In the genomic region with DNA sequence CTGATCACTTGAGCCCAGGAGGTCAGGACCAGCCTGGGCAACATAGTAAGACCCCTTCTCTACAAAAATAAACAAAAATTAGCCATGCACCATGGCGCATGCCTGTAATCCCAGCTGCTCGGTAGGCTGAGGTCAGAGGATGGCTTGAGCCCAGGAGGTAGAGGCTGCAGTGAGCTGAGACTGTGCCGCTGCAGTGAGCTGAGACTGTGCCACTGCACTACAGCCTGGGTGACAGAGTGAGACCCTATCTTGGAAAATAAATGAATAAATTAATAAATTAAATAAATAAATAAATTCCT, we compare ENCODE assay signal across 27 cellular contexts. TPM values are rescaled to one million over a fixed set of nuclear protein-coding genes. Genes with fewer than 3 reads are reported as not detected.
A peak's percentile ranks its signal among the peaks of the same experiment; 100 is the strongest.
DNase-seq lines count a peak whose midpoint lies in the region; ATAC-seq, FAIRE-seq and TF ChIP-seq lines count a peak whose summit lies in the region.
"Had no signal": no experiment of that assay in that cellular context is flagged by ENCODE, and none has a peak within 500 bp of the region (broad histone marks: within the 10 kb centered on the region; RNA-seq: fewer than 3 reads in every experiment).

No MANE protein-coding gene starts in this region.

- H3K27me3 ChIP-seq in dorsolateral prefrontal cortex (no peaks in the 10 kb centered on the region), osteoblast (ENCODE audit: insufficient read depth, low read length) (no peaks in the 10 kb centered on the region)
- H3K27me3 ChIP-seq in effector memory CD4-positive, alpha-beta T cell (replicated peaks; ENCODE audit: control insufficient read depth, insufficient read depth, low read length, poor library complexity, severe bottlenecking), result no peaks in the 10 kb centered on the region
- H3K27me3 ChIP-seq: esophagus muscularis mucosa, upper lobe of left lung had no signal

- no peak overlapping the region for H3K4me2 ChIP-seq in osteoblast (ENCODE audit: insufficient read depth, low read length)

- H3K27ac ChIP-seq in dorsolateral prefrontal cortex, result peak overlapping the region in 38 of 59 donors; percentile 14 to 81 (median 58)
- H3K27ac ChIP-seq in osteoblast (ENCODE audit: low read depth, low read length), result no peak overlapping the region
- H3K27ac ChIP-seq in effector memory CD4-positive, alpha-beta T cell (ENCODE audit: insufficient read depth, low read length, poor library complexity, severe bottlenecking), result no peak overlapping the region
- H3K27ac ChIP-seq: 22Rv1, esophagus muscularis mucosa, upper lobe of left lung had no signal

- peak overlapping the region; percentile 54 for H2AFZ ChIP-seq in osteoblast (ENCODE audit: low read length)

- ATAC-seq in left colon, result no peak
- ATAC-seq: HCT116; stimulated activated naive CD8-positive, alpha-beta T cell treated with anti-CD3 and anti-CD28 coated beads, Interleukin-15, amount 100 ng/mL, for 72 hours had no signal

- peaks cover 10% of the 10 kb centered on the region for H3K36me3 ChIP-seq in osteoblast (ENCODE audit: insufficient read depth, low read length)
- no peaks in the 10 kb centered on the region for H3K36me3 ChIP-seq in effector memory CD4-positive, alpha-beta T cell (ENCODE audit: control insufficient read depth, insufficient read depth, low read length)

- peak; percentile 35 for DNase-seq in NCI-H82 (lab: John Stamatoyannopoulos, UW)
- no peak for DNase-seq in NCI-H82 treated with DMSO at 0.1 percent for 48 hours (lab: John Stamatoyannopoulos, UW; ENCODE audit: unreplicated experiment)
- DNase-seq in dorsolateral prefrontal cortex, result peak in 1 of 10 donors; percentile 28
- no peak for DNase-seq in osteoblast (ENCODE audit: insufficient read length, low spot score, missing footprints)
- DNase-seq in D721Med (ENCODE audit: insufficient read length, low spot score), result no peak
- no peak for DNase-seq in NCI-H1105 (lab: John Stamatoyannopoulos, UW)
- no peak for DNase-seq in left colon
- DNase-seq in effector memory CD4-positive, alpha-beta T cell, result no peak
- DNase-seq: activated B cell treated with CpG ODN at 0.5 μM for 24 hours; activated CD4-positive, alpha-beta T cell treated with anti-CD3 and anti-CD28 coated beads, Interleukin-2, amount 50 U/mL, for 4 hours; activated CD8-positive, alpha-beta memory T cell treated with anti-CD3 and anti-CD28 coated beads, Interleukin-2, amount 50 U/mL, for 4 hours; activated naive CD4-positive, alpha-beta T cell treated with anti-CD3 and anti-CD28 coated beads, Interleukin-2, amount 50 U/mL, for 16 hours; CD4-positive, alpha-beta T cell; effector CD4-positive, alpha-beta T cell; mesendoderm; NCI-H1105 treated with DMSO at 0.1 percent for 48 hours; NCI-H2029; NCI-H526; OCI-M1; stimulated activated naive CD8-positive, alpha-beta T cell treated with anti-CD3 and anti-CD28 coated beads, Interleukin-15, amount 100 ng/mL, for 72 hours; T-helper 2 cell; upper lobe of left lung had no signal

- no peaks in the 10 kb centered on the region for H3K9me3 ChIP-seq in osteoblast (ENCODE audit: low read depth, low read length)
- H3K9me3 ChIP-seq in effector memory CD4-positive, alpha-beta T cell (ENCODE audit: control insufficient read depth, low read length), result no peaks in the 10 kb centered on the region
- H3K9me3 ChIP-seq: esophagus muscularis mucosa, upper lobe of left lung had no signal

- intact Hi-C loops in dorsolateral prefrontal cortex (cut with DNase I), result no loop called here
- intact Hi-C loops in left colon (cut with DNase I, micrococcal nuclease), result no loop called here

- H4K20me1 ChIP-seq in osteoblast (ENCODE audit: insufficient read depth, low read length), result no peaks in the 10 kb centered on the region

- no peak for FAIRE-seq in D721Med (lab: Jason Lieb, UNC)
- FAIRE-seq: bronchial epithelial cell, frontal cortex had no signal

- peaks cover 7% of the 10 kb centered on the region for H3K4me1 ChIP-seq in osteoblast (ENCODE audit: insufficient read depth, low read length)
- no peaks in the 10 kb centered on the region for H3K4me1 ChIP-seq in effector memory CD4-positive, alpha-beta T cell (ENCODE audit: control insufficient read depth, insufficient read depth, low read length, poor library complexity, severe bottlenecking)
- H3K4me1 ChIP-seq: esophagus muscularis mucosa, upper lobe of left lung had no signal

- no peaks in the 10 kb centered on the region for H3K79me2 ChIP-seq in osteoblast (ENCODE audit: insufficient read depth, low read length)

- H3K4me3 ChIP-seq in dorsolateral prefrontal cortex, result no peak overlapping the region
- no peak overlapping the region for H3K4me3 ChIP-seq in osteoblast (ENCODE audit: insufficient read depth, low read length)
- H3K4me3 ChIP-seq in effector memory CD4-positive, alpha-beta T cell (ENCODE audit: insufficient read depth, low read depth, low read length, poor library complexity, severe bottlenecking), result no peak overlapping the region
- H3K4me3 ChIP-seq: esophagus muscularis mucosa, upper lobe of left lung had no signal

- TF ChIP-seq CTCF in dorsolateral prefrontal cortex (IDR thresholded peaks at IDR 0.05 in 54 of 56, conservative IDR thresholded peaks at IDR 0.05 in 2 of 56; ENCODE audit: low read depth in 1 of 56, partially characterized antibody in 56 of 56), result no peak
- TF ChIP-seq CTCF in osteoblast (IDR thresholded peaks at IDR 0.05; ENCODE audit: extremely low read depth, low read depth, low read length), result no peak
- TF ChIP-seq CTCF in D721Med (IDR thresholded peaks at IDR 0.05; ENCODE audit: insufficient read depth, missing control alignments), result no peak

RNA-seq across cellular contexts. Expression of gene SHISA5, which starts 10.8 kb away (rescaled TPM):
- total RNA-seq in dorsolateral prefrontal cortex (100 to 1,000 TPM in 56 of 120 experiments, 10 to 100 TPM in 64; 71.6 to 162 (median 99.2) TPM), osteoblast (99.3 and 105 TPM in 2 replicates), left colon (100 to 1,000 TPM; 103 to 116 TPM)

RNA-seq across cellular contexts. Expression of gene ATRIP, which starts 46.6 kb away (rescaled TPM):
- total RNA-seq in dorsolateral prefrontal cortex (10 to 100 TPM in 5 of 120 experiments, 1 to 10 TPM in 115; 3.5 to 10.4 (median 6.0) TPM), osteoblast (5.0 and 5.1 TPM in 2 replicates), left colon (1 to 10 TPM; 3.8 to 4.4 TPM)

RNA-seq across cellular contexts. Expression of gene TMA7, which starts 53.1 kb away (rescaled TPM):
- total RNA-seq in dorsolateral prefrontal cortex, result 100 to 1,000 TPM; 127 to 251 (median 193) TPM
- 128 and 135 TPM in 2 replicates for total RNA-seq in osteoblast
- 100 to 1,000 TPM; 165 to 192 TPM for total RNA-seq in left colon

RNA-seq across cellular contexts. Expression of gene CCDC51, which starts 53.2 kb away (rescaled TPM):
- 10 to 100 TPM in 60 of 120 experiments, 1 to 10 TPM in 60; 5.5 to 17.7 (median 10.0) TPM for total RNA-seq in dorsolateral prefrontal cortex
- total RNA-seq in osteoblast, result 13.3 and 17.4 TPM in 2 replicates
- 10 to 100 TPM; 13.3 to 21.2 TPM for total RNA-seq in left colon

Comparison
In these comparisons a context has a peak if more than half of its experiments do, and no peak if none do; other contexts are left out.
1. H3K27ac ChIP-seq: peak in dorsolateral prefrontal cortex (38 of 59); none in osteoblast (single experiment) and effector memory CD4-positive, alpha-beta T cell (single experiment).